In genomic region chr17:74396567-74396966, GRCh38 we compare ENCODE assay signal across 3 cellular contexts.
TF ChIP-seq lines count a peak whose summit lies in the region.

No MANE protein-coding gene starts in this region.

TF ChIP-seq in HepG2, 621 proteins besides CTCF, POLR2A, EP300 and RAD21:
- TF ChIP-seq ZNF768 (CRISPR knock-in tag; IDR thresholded peaks at IDR 0.05) (peak; percentile 61; the same call in 1 of the 2 replicates), ZIK1 (CRISPR knock-in tag; IDR thresholded peaks at IDR 0.05; ENCODE audit: borderline replicate concordance, low read depth) (no peak)
TF ChIP-seq in HepG2: peak in this region for 1.

TF ChIP-seq in HEK293, 187 proteins besides CTCF, POLR2A, EP300 and RAD21:
- TF ChIP-seq REST (tag by site-specific recombination; IDR thresholded peaks at IDR 0.05) (no peak), ZNF768 (tag by site-specific recombination; IDR thresholded peaks at IDR 0.05) (peak; percentile 71; the same call in 1 of the 2 replicates)
TF ChIP-seq in HEK293: peak in this region for 1.

TF ChIP-seq in SK-N-SH, 30 proteins besides CTCF, POLR2A, EP300 and RAD21:
- no peak for TF ChIP-seq IRF3 (IDR thresholded peaks at IDR 0.05; ENCODE audit: low read depth, low read length)
- TF ChIP-seq SIN3A (IDR thresholded peaks at IDR 0.05; ENCODE audit: borderline replicate concordance, low read depth, low read length) = no peak
- no peak for TF ChIP-seq PBX3 (IDR thresholded peaks at IDR 0.05)
- no peak for TF ChIP-seq GATA2 (CRISPR knock-in tag; IDR thresholded peaks at IDR 0.05)
